In the genomic region with DNA sequence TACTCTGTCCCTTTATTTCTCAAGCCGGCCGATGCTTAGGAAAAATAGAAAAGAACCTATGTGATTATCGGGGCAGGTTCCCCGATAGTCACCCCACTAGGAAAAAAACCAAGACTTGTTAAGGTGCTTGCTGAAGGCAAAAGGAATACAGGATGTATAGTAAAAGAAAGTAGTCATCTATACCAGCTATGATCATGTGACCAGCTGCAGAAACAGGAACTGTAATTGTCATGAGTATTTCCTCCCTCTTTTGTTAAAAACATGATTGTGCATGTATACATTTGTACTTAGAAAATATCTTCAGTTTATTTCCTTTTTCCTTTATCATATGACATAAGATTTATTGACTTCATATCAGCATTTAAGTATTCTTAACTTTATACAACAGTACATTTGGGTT, we compare ENCODE assay signal across 19 cellular contexts.
"Had no signal": no experiment of that assay in that cellular context is flagged by ENCODE, and none has a peak within 500 bp of the region (broad histone marks: within the 10 kb centered on the region; RNA-seq: fewer than 3 reads in every experiment).

No MANE protein-coding gene starts in this region.

- H3K27me3 Mint-ChIP-seq: activated naive CD8-positive, alpha-beta T cell treated with anti-CD3 and anti-CD28 coated beads, Interleukin-2, amount 10 ng/mL, durations not matched to agents 7 days and 5 days; memory B cell; T-cell had no signal

- DNase-seq: activated CD4-positive, alpha-beta T cell treated with anti-CD3 and anti-CD28 coated beads for 1 hour; activated CD4-positive, alpha-beta T cell treated with anti-CD3 and anti-CD28 coated beads, Interleukin-2, amount 50 U/mL, for 1 hour; activated CD8-positive, alpha-beta T cell treated with anti-CD3 and anti-CD28 coated beads, Interleukin-2, amount 10 ng/mL, durations not matched to agents 7 days and 5 days; activated gamma-delta T cell treated with Interleukin-2 at 50 U/mL for 16 hours; activated naive CD8-positive, alpha-beta T cell treated with anti-CD3 and anti-CD28 coated beads, Interleukin-2, amount 10 ng/mL, durations not matched to agents 7 days and 5 days; effector CD8-positive, alpha-beta T cell; esophagus squamous epithelium; heart left ventricle; left ventricle myocardium superior; nephron progenitor cell; nucleus accumbens; right cardiac atrium; stimulated activated CD4-positive, alpha-beta T cell treated with anti-CD3 and anti-CD28 coated beads, Interleukin-12 subunit alpha, Interleukin-12 subunit beta, amount 100 ng/mL, for 4 hours; stimulated activated CD4-positive, alpha-beta T cell treated with anti-CD3 and anti-CD28 coated beads, Interleukin-4, amount 100 ng/mL, for 4 hours; stimulated activated naive CD8-positive, alpha-beta T cell treated with anti-CD3 and anti-CD28 coated beads, Interleukin-15, Interleukin-2, amounts not matched to agents 100 U/mL and 50 U/mL, for 24 hours; T-cell; upper lobe of left lung had no signal

- ATAC-seq: activated CD8-positive, alpha-beta T cell treated with anti-CD3 and anti-CD28 coated beads, Interleukin-2, amount 10 ng/mL, durations not matched to agents 7 days and 5 days; heart left ventricle; left ventricle myocardium superior; right cardiac atrium; stimulated activated naive CD8-positive, alpha-beta T cell treated with anti-CD3 and anti-CD28 coated beads, Interleukin-15, Interleukin-2, amounts not matched to agents 100 U/mL and 50 U/mL, for 24 hours; T-cell had no signal

- H3K4me1 Mint-ChIP-seq: nephron progenitor cell had no signal

- H3K27ac Mint-ChIP-seq: activated CD8-positive, alpha-beta T cell treated with anti-CD3 and anti-CD28 coated beads, Interleukin-2, amount 10 ng/mL, durations not matched to agents 7 days and 5 days; activated naive CD8-positive, alpha-beta T cell treated with anti-CD3 and anti-CD28 coated beads, Interleukin-2, amount 10 ng/mL, durations not matched to agents 7 days and 5 days; memory B cell; nephron progenitor cell; T-helper 2 cell treated with Interferon-gamma antibody and Interleukin-4, amounts not matched to agents 5 μg/mL and 100 μg/mL, for 36 hours had no signal

- H3K4me3 Mint-ChIP-seq: activated CD8-positive, alpha-beta T cell treated with anti-CD3 and anti-CD28 coated beads, Interleukin-2, amount 10 ng/mL, durations not matched to agents 7 days and 5 days; activated naive CD8-positive, alpha-beta T cell treated with anti-CD3 and anti-CD28 coated beads, Interleukin-2, amount 10 ng/mL, durations not matched to agents 7 days and 5 days; memory B cell; nephron progenitor cell; T-cell; T-helper 2 cell treated with Interferon-gamma antibody and Interleukin-4, amounts not matched to agents 5 μg/mL and 100 μg/mL, for 36 hours had no signal
